Comparison of ENCODE assay signal across 17 cellular contexts in genomic region chr12:75813066-75813465, GRCh38.
DNase-seq lines count a peak whose midpoint lies in the region; ATAC-seq, FAIRE-seq and TF ChIP-seq lines count a peak whose summit lies in the region.
"Had no signal": no experiment of that assay in that cellular context is flagged by ENCODE, and none has a peak within 500 bp of the region (broad histone marks: within the 10 kb centered on the region; RNA-seq: fewer than 3 reads in every experiment).

No MANE protein-coding gene starts in this region.

- H3K4me2 ChIP-seq in KMS-11 (peak overlapping the region; percentile 35; the same call in 1 of the 2 replicates), astrocyte (ENCODE audit: low read length) (no peak overlapping the region)

- ATAC-seq in natural killer cell treated with Interleukin-12 subunit alpha and Interleukin-12 subunit beta and Interleukin-15 and Interleukin-18, amount 100 ng/mL, for 72 hours: peak in 1 of 2 donors; percentile 80
- no peak for ATAC-seq in natural killer cell
- ATAC-seq in HG03460 (IDR thresholded peaks at IDR 0.05; ENCODE audit: unreplicated experiment): no peak
- ATAC-seq in naive thymus-derived CD8-positive, alpha-beta T cell: no peak
- ATAC-seq: CD8-positive, alpha-beta T cell; heart right ventricle; sciatic nerve had no signal

- H3K36me3 Mint-ChIP-seq in natural killer cell treated with Interleukin-12 subunit alpha and Interleukin-12 subunit beta and Interleukin-15 and Interleukin-18, amount 100 ng/mL, for 72 hours: peaks cover 15% of the 10 kb centered on the region
- no peaks in the 10 kb centered on the region for H3K36me3 Mint-ChIP-seq in natural killer cell
- no peaks in the 10 kb centered on the region for H3K36me3 Mint-ChIP-seq in astrocyte (ENCODE audit: low read depth, unreplicated experiment)
- peaks cover 0 to 3% (median 0%) of the 10 kb centered on the region in 3 donors for H3K36me3 Mint-ChIP-seq in naive thymus-derived CD8-positive, alpha-beta T cell
- H3K36me3 Mint-ChIP-seq: CD8-positive, alpha-beta T cell had no signal

- H4K20me1 ChIP-seq in KMS-11 (ENCODE audit: insufficient read depth) (no peaks in the 10 kb centered on the region), astrocyte (ENCODE audit: insufficient read depth, low read length) (no peaks in the 10 kb centered on the region)

- no peak overlapping the region for H3K27ac ChIP-seq in KMS-11
- H3K27ac ChIP-seq in astrocyte (ENCODE audit: low read depth, low read length): no peak overlapping the region
- H3K27ac ChIP-seq: heart right ventricle had no signal

- H3K27ac Mint-ChIP-seq in natural killer cell treated with Interleukin-12 subunit alpha and Interleukin-12 subunit beta and Interleukin-15 and Interleukin-18, amount 100 ng/mL, for 72 hours: peak overlapping the region in 1 of 2 donors; percentile 62
- no peak overlapping the region for H3K27ac Mint-ChIP-seq in natural killer cell
- H3K27ac Mint-ChIP-seq in astrocyte (ENCODE audit: unreplicated experiment): peak overlapping the region; percentile 10
- H3K27ac Mint-ChIP-seq in naive thymus-derived CD8-positive, alpha-beta T cell: no peak overlapping the region
- H3K27ac Mint-ChIP-seq: activated naive CD8-positive, alpha-beta T cell treated with anti-CD3 and anti-CD28 coated beads, Interleukin-2, amount 10 ng/mL, durations not matched to agents 7 days and 5 days; CD8-positive, alpha-beta T cell had no signal

- H3K27me3 ChIP-seq in KMS-11 (ENCODE audit: insufficient read depth, low read depth): no peaks in the 10 kb centered on the region
- no peaks in the 10 kb centered on the region for H3K27me3 ChIP-seq in astrocyte (ENCODE audit: insufficient read depth, low read length)
- H3K27me3 ChIP-seq: heart right ventricle had no signal

- peaks cover 18 to 26% of the 10 kb centered on the region in 2 donors for H3K4me1 Mint-ChIP-seq in natural killer cell treated with Interleukin-12 subunit alpha and Interleukin-12 subunit beta and Interleukin-15 and Interleukin-18, amount 100 ng/mL, for 72 hours (ENCODE audit: low read depth in 2 of 2)
- H3K4me1 Mint-ChIP-seq in natural killer cell: no peaks in the 10 kb centered on the region
- H3K4me1 Mint-ChIP-seq in astrocyte (ENCODE audit: low read depth, unreplicated experiment): peaks cover 11% of the 10 kb centered on the region
- peaks cover 0 to 13% (median 2%) of the 10 kb centered on the region in 4 donors for H3K4me1 Mint-ChIP-seq in naive thymus-derived CD8-positive, alpha-beta T cell

- POLR2A ChIA-PET in naive thymus-derived CD8-positive, alpha-beta T cell (lab: Charles Lee): no interaction called here

- H3K36me3 ChIP-seq in KMS-11 (ENCODE audit: insufficient read depth): no peaks in the 10 kb centered on the region
- H3K36me3 ChIP-seq in astrocyte (ENCODE audit: insufficient read depth, low read length): no peaks in the 10 kb centered on the region
- H3K36me3 ChIP-seq: heart right ventricle had no signal

- no peak for DNase-seq in natural killer cell treated with Interleukin-12 subunit alpha and Interleukin-12 subunit beta and Interleukin-15 and Interleukin-18, amount 100 ng/mL, for 72 hours (ENCODE audit: low spot score)
- DNase-seq in natural killer cell (no peak), astrocyte (ENCODE audit: low read depth) (no peak), RPMI8226 (no peak), islet precursor cell (no peak)
- no peak for DNase-seq in naive thymus-derived CD8-positive, alpha-beta T cell
- DNase-seq: activated CD4-positive, alpha-beta T cell treated with anti-CD3 and anti-CD28 coated beads, Interleukin-2, amount 50 U/mL, for 1 hour; activated naive CD8-positive, alpha-beta T cell treated with anti-CD3 and anti-CD28 coated beads, Interleukin-2, amount 10 ng/mL, durations not matched to agents 7 days and 5 days; activated T-cell treated with anti-CD3 and anti-CD28 coated beads, Interleukin-2, amount 50 U/mL, for 4 hours; CD8-positive, alpha-beta T cell; effector CD4-positive, alpha-beta T cell; heart right ventricle; NCI-H1092; OCI-M1 had no signal

- H3K4me3 ChIP-seq in KMS-11 (IDR thresholded peaks at IDR 0.05; ENCODE audit: insufficient read depth, low read depth, low read length): no peak overlapping the region
- no peak overlapping the region for H3K4me3 ChIP-seq in astrocyte (ENCODE audit: insufficient read depth, low read depth, low read length)
- H3K4me3 ChIP-seq: heart right ventricle had no signal

- no peak for FAIRE-seq in astrocyte (lab: Jason Lieb, UNC)

- no peak overlapping the region for H3K9ac ChIP-seq in KMS-11
- no peak overlapping the region for H3K9ac ChIP-seq in astrocyte (ENCODE audit: low read length)

- H3K79me2 ChIP-seq in KMS-11 (ENCODE audit: insufficient read depth, low read depth) (no peaks in the 10 kb centered on the region), astrocyte (ENCODE audit: insufficient read depth, low read length) (no peaks in the 10 kb centered on the region)

- H3K27me3 Mint-ChIP-seq in natural killer cell treated with Interleukin-12 subunit alpha and Interleukin-12 subunit beta and Interleukin-15 and Interleukin-18, amount 100 ng/mL, for 72 hours: peaks cover 0 to 16% of the 10 kb centered on the region in 2 donors
- H3K27me3 Mint-ChIP-seq in natural killer cell (ENCODE audit: low read depth in 2 of 2) (peaks cover 12 to 17% of the 10 kb centered on the region in 2 donors), astrocyte (ENCODE audit: low read depth, unreplicated experiment) (no peaks in the 10 kb centered on the region)
- peaks cover 0 to 9% (median 4%) of the 10 kb centered on the region in 5 donors for H3K27me3 Mint-ChIP-seq in naive thymus-derived CD8-positive, alpha-beta T cell

- H3K9me3 Mint-ChIP-seq in natural killer cell treated with Interleukin-12 subunit alpha and Interleukin-12 subunit beta and Interleukin-15 and Interleukin-18, amount 100 ng/mL, for 72 hours: no peaks in the 10 kb centered on the region
- H3K9me3 Mint-ChIP-seq in natural killer cell (no peaks in the 10 kb centered on the region), astrocyte (ENCODE audit: unreplicated experiment) (peaks cover 7% of the 10 kb centered on the region)
- no peaks in the 10 kb centered on the region for H3K9me3 Mint-ChIP-seq in naive thymus-derived CD8-positive, alpha-beta T cell
- H3K9me3 Mint-ChIP-seq: CD8-positive, alpha-beta T cell had no signal

- peaks cover 16% of the 10 kb centered on the region for H3K4me1 ChIP-seq in KMS-11 (ENCODE audit: low read depth, poor library complexity, severe bottlenecking)
- peaks cover 20% of the 10 kb centered on the region for H3K4me1 ChIP-seq in astrocyte (ENCODE audit: insufficient read depth, low read length)

- H3K9me3 ChIP-seq in astrocyte (ENCODE audit: insufficient read depth, low read depth, low read length): no peaks in the 10 kb centered on the region

- no peak overlapping the region; the same call in 1 of the 2 replicates for H2AFZ ChIP-seq in KMS-11 (ENCODE audit: low read depth)
- H2AFZ ChIP-seq in astrocyte (ENCODE audit: low read depth, low read length): no peak overlapping the region

- H3K4me3 Mint-ChIP-seq in natural killer cell treated with Interleukin-12 subunit alpha and Interleukin-12 subunit beta and Interleukin-15 and Interleukin-18, amount 100 ng/mL, for 72 hours: peak overlapping the region; percentile 47
- no peak overlapping the region for H3K4me3 Mint-ChIP-seq in natural killer cell
- no peak overlapping the region for H3K4me3 Mint-ChIP-seq in astrocyte (ENCODE audit: unreplicated experiment)
- H3K4me3 Mint-ChIP-seq in naive thymus-derived CD8-positive, alpha-beta T cell: no peak overlapping the region
- H3K4me3 Mint-ChIP-seq: activated naive CD8-positive, alpha-beta T cell treated with anti-CD3 and anti-CD28 coated beads, Interleukin-2, amount 10 ng/mL, durations not matched to agents 7 days and 5 days; activated T-cell treated with anti-CD3 and anti-CD28 coated beads, Interleukin-2, amount 50 U/mL, for 4 hours; CD8-positive, alpha-beta T cell had no signal

- intact Hi-C loops in natural killer cell (cut with micrococcal nuclease): no loop called here

- TF ChIP-seq CTCF in natural killer cell (IDR thresholded peaks at IDR 0.05) (no peak), KMS-11 (conservative IDR thresholded peaks at IDR 0.05; ENCODE audit: low read depth, low read length) (no peak), astrocyte (IDR thresholded peaks at IDR 0.05; ENCODE audit: insufficient read depth, low read depth, low read length) (no peak)
